Comparison of ENCODE assay signal across 1 cellular context in genomic region chr2:190648289-190649034, GRCh38.
TF ChIP-seq lines count a peak whose summit lies in the region.

No MANE protein-coding gene starts in this region.

TF ChIP-seq in PFSK-1, 5 proteins besides CTCF, POLR2A, EP300 and RAD21 (continued from another document):
- TF ChIP-seq REST (IDR thresholded peaks at IDR 0.05; ENCODE audit: insufficient read depth in 1 of 2, low read depth in 2 of 2, low read length in 2 of 2) (no peak), SIN3A (IDR thresholded peaks at IDR 0.05; ENCODE audit: borderline replicate concordance, insufficient read depth, low read length) (no peak; the same call in 1 of the 2 replicates), FOXP2 (optimal IDR thresholded peaks at IDR 0.05; ENCODE audit: borderline replicate concordance, extremely low read depth, extremely low read length, insufficient read depth) (peak; percentile 46)
